In the genomic region with DNA sequence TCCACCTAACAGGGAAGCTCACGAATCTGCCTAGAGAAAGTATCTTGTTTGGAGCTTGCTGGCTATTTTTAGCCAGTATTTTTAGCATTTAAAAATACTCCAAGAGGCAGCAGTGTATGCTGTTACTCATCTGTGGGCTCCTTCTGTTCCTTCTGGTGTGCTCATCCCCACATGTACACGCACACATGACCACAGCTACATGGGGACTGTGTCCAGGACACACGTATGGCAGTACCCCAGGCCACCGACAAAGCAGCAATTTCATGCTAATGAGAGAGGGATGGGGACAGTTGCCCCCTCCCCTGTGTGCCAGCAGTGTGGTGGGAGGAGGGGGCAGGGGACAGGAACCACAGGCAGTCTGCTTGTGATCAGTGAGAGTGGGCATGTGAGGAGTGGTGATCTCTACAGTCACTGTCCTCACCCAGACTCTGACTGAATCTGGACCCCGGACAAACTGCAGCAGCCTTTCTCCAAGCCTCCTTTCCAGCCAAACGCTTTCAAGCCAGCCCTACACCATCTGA, we compare ENCODE assay signal across 13 cellular contexts. TPM values are rescaled to one million over a fixed set of nuclear protein-coding genes. Genes with fewer than 3 reads are reported as not detected.
DNase-seq lines count a peak whose midpoint lies in the region; ATAC-seq and TF ChIP-seq lines count a peak whose summit lies in the region.
"Had no signal": no experiment of that assay in that cellular context is flagged by ENCODE, and none has a peak within 500 bp of the region (broad histone marks: within the 10 kb centered on the region; RNA-seq: fewer than 3 reads in every experiment).

No MANE protein-coding gene starts in this region.

- DNase-seq in EH (ENCODE audit: low read depth) (peak; percentile 70), RWPE1 (ENCODE audit: low spot score) (no peak), left ventricle myocardium superior (no peak), progenitor cell of endocrine pancreas (ENCODE audit: low spot score, unreplicated experiment) (no peak), NCI-H526 treated with DMSO at 0.1 percent for 48 hours (lab: John Stamatoyannopoulos, UW) (no peak), MCF 10A (ENCODE audit: unreplicated experiment) (no peak), T1000 (lab: John Stamatoyannopoulos, UW) (no peak)
- DNase-seq: Calu3; naive B cell; stimulated activated CD4-positive, alpha-beta T cell treated with anti-CD3 and anti-CD28 coated beads, Interleukin-4, amount 100 ng/mL, for 1 hour; T-cell had no signal

- H3K4me3 Mint-ChIP-seq in progenitor cell of endocrine pancreas (ENCODE audit: low read depth) (peak overlapping the region; percentile 36), MCF 10A (ENCODE audit: unreplicated experiment) (no peak overlapping the region)

- peak overlapping the region; percentile 100 for H3K27ac ChIP-seq in RWPE1

- ATAC-seq in left ventricle myocardium superior (peak; percentile 3), HG03439 (IDR thresholded peaks at IDR 0.05; ENCODE audit: unreplicated experiment) (no peak)

- H3K27ac Mint-ChIP-seq in progenitor cell of endocrine pancreas: no peak overlapping the region
- H3K27ac Mint-ChIP-seq in MCF 10A (ENCODE audit: low read depth, unreplicated experiment): no peak overlapping the region

- POLR2A ChIA-PET in RWPE1 (lab: Yijun Ruan, JAX; ENCODE audit: low non-redundant PET): no interaction called here
- POLR2A ChIA-PET in MCF 10A (lab: Yijun Ruan, JAX): interaction anchor here (0.6 kb wide), 2 partner anchors 13 to 745 kb away, joined by 3 to 4 read pairs; no protein-coding TSS in a partner anchor

- intact Hi-C loops in left ventricle myocardium superior (cut with micrococcal nuclease) (no loop called here), MCF 10A (cut with micrococcal nuclease) (no loop called here)

- no TSS peak for BruUV-seq in MCF 10A (replicated peaks; lab: Mats Ljungman, UMichigan)

- H3K36me3 Mint-ChIP-seq in progenitor cell of endocrine pancreas (ENCODE audit: insufficient read depth): no peaks in the 10 kb centered on the region
- peaks cover 6% of the 10 kb centered on the region for H3K36me3 Mint-ChIP-seq in MCF 10A (ENCODE audit: insufficient read depth, unreplicated experiment)
- H3K36me3 Mint-ChIP-seq: T-cell had no signal

- peaks cover 57% of the 10 kb centered on the region for H3K4me1 Mint-ChIP-seq in progenitor cell of endocrine pancreas (ENCODE audit: low read depth)
- H3K4me1 Mint-ChIP-seq in MCF 10A (ENCODE audit: insufficient read depth, unreplicated experiment): peaks cover 71% of the 10 kb centered on the region

- H3K27me3 Mint-ChIP-seq in progenitor cell of endocrine pancreas: peaks cover 16% of the 10 kb centered on the region
- H3K27me3 Mint-ChIP-seq in MCF 10A (ENCODE audit: insufficient read depth, unreplicated experiment): no peaks in the 10 kb centered on the region

- TF ChIP-seq CTCF in RWPE1 (conservative IDR thresholded peaks at IDR 0.05; ENCODE audit: low read depth) (no peak), progenitor cell of endocrine pancreas (IDR thresholded peaks at IDR 0.05; ENCODE audit: unreplicated experiment) (no peak), MCF 10A (IDR thresholded peaks at IDR 0.05; ENCODE audit: unreplicated experiment) (no peak)

- CTCF ChIA-PET in RWPE1 (lab: Yijun Ruan, JAX): interaction anchor here (0.7 to 1.6 kb wide), 6 partner anchors 9 to 204 kb away, joined by 3 to 12 read pairs (median 4); no protein-coding TSS in a partner anchor
- CTCF ChIA-PET in MCF 10A (lab: Yijun Ruan, JAX): interaction anchor here (0.6 to 2.1 kb wide), 5 partner anchors 8 to 161 kb away, joined by 3 to 16 read pairs (median 6); no protein-coding TSS in a partner anchor

- no peaks in the 10 kb centered on the region for H3K9me3 Mint-ChIP-seq in progenitor cell of endocrine pancreas (ENCODE audit: low read depth)
- no peaks in the 10 kb centered on the region for H3K9me3 Mint-ChIP-seq in MCF 10A (ENCODE audit: unreplicated experiment)
- H3K9me3 Mint-ChIP-seq: T-cell had no signal

RNA-seq across cellular contexts. Expression of a gene that starts 16.4 kb away (rescaled TPM):
- total RNA-seq in left ventricle myocardium superior: 173 TPM
- total RNA-seq in progenitor cell of endocrine pancreas: 5.1 and 6.3 TPM in 2 replicates
- total RNA-seq in MCF 10A (2022): 0.14 and 0.54 TPM in 2 replicates

RNA-seq across cellular contexts. Expression of a gene that starts 18.6 kb away (rescaled TPM):
- total RNA-seq in left ventricle myocardium superior (not detected), progenitor cell of endocrine pancreas (not detected in 2 replicates), MCF 10A (2022) (not detected in 2 replicates)
- total RNA-seq: bronchial epithelial cell, Calu3, T-cell had no signal

RNA-seq across cellular contexts. Expression of a gene that starts 24.4 kb away (rescaled TPM):
- total RNA-seq in left ventricle myocardium superior: 14.4 TPM
- total RNA-seq in progenitor cell of endocrine pancreas: 0.31 and 0.40 TPM in 2 replicates
- not detected in 2 replicates for total RNA-seq in MCF 10A (2022)
- total RNA-seq: Calu3, T-cell had no signal

RNA-seq across cellular contexts. Expression of a gene that starts 30.8 kb away (rescaled TPM):
- total RNA-seq in left ventricle myocardium superior (13.2 TPM), progenitor cell of endocrine pancreas (30.3 and 34.2 TPM in 2 replicates), MCF 10A (2022) (19.2 and 20.9 TPM in 2 replicates)

RNA-seq across cellular contexts. Expression of a gene that starts 48.2 kb away (rescaled TPM):
- total RNA-seq in left ventricle myocardium superior (44.7 TPM), progenitor cell of endocrine pancreas (9.8 and 12.7 TPM in 2 replicates), MCF 10A (2022) (3.5 TPM in 2 replicates)

Comparison
In these comparisons a context has a peak if more than half of its experiments do, and no peak if none do; other contexts are left out.
1. RNA of a gene that starts 16.4 kb away (total RNA-seq): 173 TPM in left ventricle myocardium superior (single experiment); 5.1 to 6.3 TPM in progenitor cell of endocrine pancreas and 0.14 to 0.54 TPM in MCF 10A; every median in the first group is over 10 times any median in the second.
2. RNA of a gene that starts 24.4 kb away (total RNA-seq): 14.4 TPM in left ventricle myocardium superior (single experiment); 0.31 to 0.40 TPM in progenitor cell of endocrine pancreas and not detected in MCF 10A; every median in the first group is over 10 times any median in the second.